In genomic region chr22:38727123-38727522, GRCh38 we compare ENCODE assay signal across 16 cellular contexts. TPM values are rescaled to one million over a fixed set of nuclear protein-coding genes. Genes with fewer than 3 reads are reported as not detected.
DNase-seq lines count a peak whose midpoint lies in the region; ATAC-seq and TF ChIP-seq lines count a peak whose summit lies in the region.
"Had no signal": no experiment of that assay in that cellular context is flagged by ENCODE, and none has a peak within 500 bp of the region (broad histone marks: within the 10 kb centered on the region; RNA-seq: fewer than 3 reads in every experiment).

No MANE protein-coding gene starts in this region.

- no peak overlapping the region for H3K4me3 ChIP-seq in mucosa of descending colon
- H3K4me3 ChIP-seq: PC-9 had no signal

- peak overlapping the region; percentile 99 for H3K27ac ChIP-seq in angular gyrus (ENCODE audit: low read depth, low read length)
- peak overlapping the region; percentile 99 for H3K27ac ChIP-seq in temporal lobe (ENCODE audit: low read depth, low read length)
- H3K27ac ChIP-seq: KMS-11, PC-9 had no signal

- H3K4me1 ChIP-seq in mucosa of descending colon (ENCODE audit: low read depth) = no peaks in the 10 kb centered on the region

- peak in 1 of 2 donors; percentile 51 for DNase-seq in activated naive CD4-positive, alpha-beta T cell treated with anti-CD3 and anti-CD28 coated beads, Interleukin-2, amount 50 U/mL, for 72 hours (ENCODE audit: low spot score in 2 of 2)
- no peak for DNase-seq in activated naive CD4-positive, alpha-beta T cell treated with Interleukin-2 at 50 U/mL for 16 hours
- DNase-seq in mucosa of descending colon = peak in 2 of 3 donors; percentile 15 to 19
- no peak for DNase-seq in hepatic stellate cell (ENCODE audit: low spot score)
- DNase-seq: AML-193, COR-L47, H7, NCI-H1105, NCI-H1694 treated with DMSO at 0.1 percent for 48 hours, NCI-H446, PC-9 had no signal

- no peaks in the 10 kb centered on the region for H3K9me3 ChIP-seq in mucosa of descending colon

- intact Hi-C loops in mucosa of descending colon (cut with DNase I, micrococcal nuclease) = no loop called here

- ATAC-seq in activated naive CD4-positive, alpha-beta T cell treated with anti-CD3 and anti-CD28 coated beads, Interleukin-2, amount 50 U/mL, for 72 hours = no peak
- ATAC-seq in mucosa of descending colon = no peak
- ATAC-seq in GM18519 (IDR thresholded peaks at IDR 0.05; ENCODE audit: low FRiP score, unreplicated experiment) = no peak
- ATAC-seq in GM21381 (IDR thresholded peaks at IDR 0.05; ENCODE audit: unreplicated experiment) = no peak

- H3K36me3 ChIP-seq in mucosa of descending colon (ENCODE audit: low read depth) = peaks cover 8% of the 10 kb centered on the region

- no peak for TF ChIP-seq CTCF in mucosa of descending colon (IDR thresholded peaks at IDR 0.05)

- no peaks in the 10 kb centered on the region for H3K9me3 Mint-ChIP-seq in activated naive CD4-positive, alpha-beta T cell treated with anti-CD3 and anti-CD28 coated beads, Interleukin-2, amount 50 U/mL, for 72 hours

- peaks cover 11 to 19% of the 10 kb centered on the region in 2 donors for H3K36me3 Mint-ChIP-seq in activated naive CD4-positive, alpha-beta T cell treated with anti-CD3 and anti-CD28 coated beads, Interleukin-2, amount 50 U/mL, for 72 hours

- H3K27ac Mint-ChIP-seq in activated naive CD4-positive, alpha-beta T cell treated with anti-CD3 and anti-CD28 coated beads, Interleukin-2, amount 50 U/mL, for 72 hours = peak overlapping the region; percentile 20 to 44

RNA-seq across cellular contexts. Expression of gene GTPBP1, which starts 21.4 kb away (rescaled TPM):
- 100 to 1,000 TPM; 109 to 142 TPM for total RNA-seq in activated naive CD4-positive, alpha-beta T cell treated with anti-CD3 and anti-CD28 coated beads, Interleukin-2, amount 50 U/mL, for 72 hours
- 10 to 100 TPM; 73.1 to 96.8 (median 76.8) TPM for total RNA-seq in mucosa of descending colon
- 28.5 TPM for total RNA-seq in temporal lobe

RNA-seq across cellular contexts. Expression of gene JOSD1, which starts 26.4 kb away (rescaled TPM):
- 10 to 100 TPM; 70.0 to 79.0 TPM for total RNA-seq in activated naive CD4-positive, alpha-beta T cell treated with anti-CD3 and anti-CD28 coated beads, Interleukin-2, amount 50 U/mL, for 72 hours
- 10 to 100 TPM; 82.5 to 98.3 (median 87.9) TPM for total RNA-seq in mucosa of descending colon
- total RNA-seq in temporal lobe = 44.5 TPM

RNA-seq across cellular contexts. Expression of gene SUN2, which starts 28.7 kb away (rescaled TPM):
- 100 to 1,000 TPM; 142 to 241 TPM for total RNA-seq in activated naive CD4-positive, alpha-beta T cell treated with anti-CD3 and anti-CD28 coated beads, Interleukin-2, amount 50 U/mL, for 72 hours
- total RNA-seq in mucosa of descending colon = 100 to 1,000 TPM; 130 to 235 (median 181) TPM
- 77.9 TPM for total RNA-seq in temporal lobe

RNA-seq across cellular contexts. Expression of gene TOMM22, which starts 45.4 kb away (rescaled TPM):
- 100 to 1,000 TPM; 116 to 120 TPM for total RNA-seq in activated naive CD4-positive, alpha-beta T cell treated with anti-CD3 and anti-CD28 coated beads, Interleukin-2, amount 50 U/mL, for 72 hours
- 10 to 100 TPM; 64.5 to 84.4 (median 72.4) TPM for total RNA-seq in mucosa of descending colon
- total RNA-seq in temporal lobe = 31.0 TPM

Comparison
In these comparisons a context has a peak if more than half of its experiments do, and no peak if none do; other contexts are left out.
1. DNase-seq: peak in mucosa of descending colon (2 of 3); none in activated naive CD4-positive, alpha-beta T cell treated with Interleukin-2 at 50 U/mL for 16 hours (single experiment) and hepatic stellate cell (single experiment).